Comparison of ENCODE assay signal across 11 cellular contexts in genomic region chr12:77060136-77060882, GRCh38.
DNase-seq lines count a peak whose midpoint lies in the region; ATAC-seq and TF ChIP-seq lines count a peak whose summit lies in the region.
"Had no signal": no experiment of that assay in that cellular context is flagged by ENCODE, and none has a peak within 500 bp of the region (broad histone marks: within the 10 kb centered on the region; RNA-seq: fewer than 3 reads in every experiment).

No MANE protein-coding gene starts in this region.

- TF ChIP-seq CTCF in OCI-LY1 (IDR thresholded peaks at IDR 0.05; ENCODE audit: low read length): no peak

- DNase-seq in foreskin melanocyte (no peak), NCI-H146 treated with DMSO at 0.1 percent for 48 hours (lab: John Stamatoyannopoulos, UW; ENCODE audit: unreplicated experiment) (no peak), NCI-H1417 (lab: John Stamatoyannopoulos, UW) (no peak), NCI-H774 (lab: John Stamatoyannopoulos, UW) (no peak)
- DNase-seq: left ventricle myocardium superior had no signal

- no peaks in the 10 kb centered on the region for H3K9me3 ChIP-seq in BLaER1 treated with 17β-estradiol and CSF1 and Interleukin-3, amounts not matched to agents 10 nM and 100 nM (replicated peaks in 1 of 11)
- H3K9me3 ChIP-seq in OCI-LY1 (ENCODE audit: low read length): no peaks in the 10 kb centered on the region

- peaks cover 0 to 9% (median 0%) of the 10 kb centered on the region in 11 experiments; a peak in 4 of 22 replicates for H3K27me3 ChIP-seq in BLaER1 treated with 17β-estradiol and CSF1 and Interleukin-3, amounts not matched to agents 10 nM and 100 nM
- H3K27me3 ChIP-seq in OCI-LY1 (ENCODE audit: insufficient read depth, low read length): no peaks in the 10 kb centered on the region

- H3K4me1 ChIP-seq in BLaER1 treated with 17β-estradiol and CSF1 and Interleukin-3, amounts not matched to agents 10 nM and 100 nM: peaks cover 42 to 58% (median 53%) of the 10 kb centered on the region in 10 experiments
- peaks cover 49% of the 10 kb centered on the region for H3K4me1 ChIP-seq in OCI-LY1 (ENCODE audit: insufficient read depth, low read length, severe bottlenecking)

- H3K9me2 ChIP-seq in OCI-LY1 (ENCODE audit: low read depth, low read length): no peaks in the 10 kb centered on the region

- H3K4me2 ChIP-seq in BLaER1 treated with 17β-estradiol and CSF1 and Interleukin-3, amounts not matched to agents 10 nM and 100 nM: peak overlapping the region; percentile 58 to 100 (median 95)
- H3K4me2 ChIP-seq in OCI-LY1 (ENCODE audit: low read length): peak overlapping the region; percentile 91
- H3K4me2 ChIP-seq: KMS-11 had no signal

- H3F3A ChIP-seq in OCI-LY1 (ENCODE audit: insufficient read depth, low read length): no peaks in the 10 kb centered on the region

- peaks cover 0 to 64% (median 41%) of the 10 kb centered on the region in 11 experiments; a peak in 17 of 22 replicates for H3K36me3 ChIP-seq in BLaER1 treated with 17β-estradiol and CSF1 and Interleukin-3, amounts not matched to agents 10 nM and 100 nM
- H3K36me3 ChIP-seq in OCI-LY1 (ENCODE audit: insufficient read depth, low read length): peaks cover 44% of the 10 kb centered on the region

- no peak overlapping the region for H3K4me3 ChIP-seq in BLaER1 treated with 17β-estradiol and CSF1 and Interleukin-3, amounts not matched to agents 10 nM and 100 nM
- peak overlapping the region; percentile 11 for H3K4me3 ChIP-seq in OCI-LY1 (ENCODE audit: low read depth, low read length, poor library complexity, severe bottlenecking)

- no peak overlapping the region for H2AFZ ChIP-seq in OCI-LY1 (ENCODE audit: low read length)

- peak overlapping the region in 3 of 11 experiments; percentile 7 to 17 (median 16); a peak in 3 of 22 replicates for H3K9ac ChIP-seq in BLaER1 treated with 17β-estradiol and CSF1 and Interleukin-3, amounts not matched to agents 10 nM and 100 nM
- no peak overlapping the region for H3K9ac ChIP-seq in OCI-LY1 (ENCODE audit: low read length)
- H3K9ac ChIP-seq: KMS-11 had no signal

- peaks cover 12% of the 10 kb centered on the region for H3K79me2 ChIP-seq in OCI-LY1 (ENCODE audit: insufficient read depth, low read length)

- ATAC-seq in GM19328 (IDR thresholded peaks at IDR 0.05; ENCODE audit: unreplicated experiment) (peak; percentile 67), HG03039 (IDR thresholded peaks at IDR 0.05; ENCODE audit: unreplicated experiment) (peak; percentile 65)
- ATAC-seq: left ventricle myocardium superior had no signal

- no peaks in the 10 kb centered on the region for H4K20me1 ChIP-seq in BLaER1 treated with 17β-estradiol and CSF1 and Interleukin-3, amounts not matched to agents 10 nM and 100 nM
- no peaks in the 10 kb centered on the region for H4K20me1 ChIP-seq in OCI-LY1 (ENCODE audit: insufficient read depth, low read length)

- peak overlapping the region in 7 of 11 experiments; percentile 36 to 63 (median 54); a peak in 13 of 22 replicates for H3K27ac ChIP-seq in BLaER1 treated with 17β-estradiol and CSF1 and Interleukin-3, amounts not matched to agents 10 nM and 100 nM
- peak overlapping the region; percentile 44 for H3K27ac ChIP-seq in OCI-LY1 (ENCODE audit: low read depth, low read length, poor library complexity, severe bottlenecking)
- H3K27ac ChIP-seq: C4-2B, KMS-11 had no signal
